Comparison of ENCODE assay signal across 8 cellular contexts in the genomic region with DNA sequence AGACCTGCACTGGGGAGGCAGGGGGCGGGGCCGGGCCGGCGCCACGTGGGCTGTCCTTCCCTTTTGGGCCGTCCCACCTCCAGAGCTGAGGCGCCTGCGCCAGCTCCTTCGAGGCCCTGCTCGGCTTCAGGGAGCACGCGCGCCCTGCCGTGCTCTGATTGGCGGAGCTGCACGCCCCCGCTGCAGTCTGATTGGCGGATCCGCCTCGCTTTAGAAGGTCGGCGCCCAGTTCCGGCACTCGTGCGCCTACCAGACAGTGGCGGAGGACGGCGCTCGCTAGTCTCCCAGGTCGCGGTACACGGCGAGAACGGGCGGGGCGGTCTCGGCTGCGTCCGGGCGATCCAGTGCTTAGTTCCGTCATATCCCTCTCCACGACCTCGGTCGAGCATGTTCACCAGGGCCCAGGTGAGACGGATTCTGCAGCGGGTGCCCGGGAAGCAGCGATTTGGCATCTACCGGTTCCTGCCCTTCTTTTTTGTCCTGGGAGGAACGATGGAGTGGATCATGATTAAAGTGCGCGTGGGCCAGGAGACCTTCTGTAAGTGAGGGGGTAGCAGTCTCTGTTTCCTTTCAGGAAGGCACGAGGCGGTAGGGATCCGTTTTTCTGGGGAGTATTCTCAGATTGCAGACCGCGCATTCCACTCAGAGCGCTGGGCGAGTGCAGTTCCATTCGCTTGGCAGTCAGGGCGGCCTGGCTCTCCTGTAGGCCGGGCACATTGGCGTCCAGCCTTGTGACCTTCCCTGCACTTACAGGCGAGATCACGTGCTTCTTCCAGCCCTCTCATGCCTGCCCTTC. TPM values are rescaled to one million over a fixed set of nuclear protein-coding genes. Genes with fewer than 3 reads are reported as not detected.
DNase-seq lines count a peak whose midpoint lies in the region; ATAC-seq and TF ChIP-seq lines count a peak whose summit lies in the region.

A gene with protein sequence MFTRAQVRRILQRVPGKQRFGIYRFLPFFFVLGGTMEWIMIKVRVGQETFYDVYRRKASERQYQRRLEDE (plus strand): TSS at position 237 of the 796 bp plus-strand sequence. CDS start 151 bp downstream, at position 388.

- ATAC-seq in GM19023 (IDR thresholded peaks at IDR 0.05; ENCODE audit: unreplicated experiment) = peak; percentile 83
- ATAC-seq in HG03196 (IDR thresholded peaks at IDR 0.05; ENCODE audit: unreplicated experiment) = peak; percentile 80
- peak; percentile 87 for ATAC-seq in activated B cell treated with CpG ODN at 0.5 μM for 24 hours (ENCODE audit: low read depth)

- DNase-seq in AG09319 (ENCODE audit: extremely low read depth, low read depth) = peak; percentile 94
- DNase-seq in NCI-H226 = peak; percentile 89
- DNase-seq in activated B cell treated with CpG ODN at 0.5 μM for 24 hours = peak; percentile 92
- DNase-seq in cardiac fibroblast (ENCODE audit: low read depth in 2 of 2) = peak; percentile 99
- DNase-seq in iPS-NIHi7 (ENCODE audit: extremely low spot score) = peak; percentile 99
- DNase-seq in smooth muscle cell (lab: John Stamatoyannopoulos, UW; ENCODE audit: unreplicated experiment) = peak; percentile 84

- H3K27me3 ChIP-seq in smooth muscle cell (ENCODE audit: low read depth) = no peaks in the 10 kb centered on the region

- peak within 1 kb of the TSS; percentile 96 for H3K4me2 ChIP-seq in smooth muscle cell

- peaks cover 42% of the 10 kb centered on the region for H3K4me1 Mint-ChIP-seq in activated B cell treated with CpG ODN at 0.5 μM for 24 hours

- CTCF ChIA-PET in activated B cell treated with CpG ODN at 0.5 μM for 24 hours (lab: Charles Lee) = interaction anchor here (0.8 to 1.2 kb wide), 2 partner anchors 8 to 124 kb away, joined by 3 to 4 read pairs; no protein-coding TSS in a partner anchor

- peak within 1 kb of the TSS; percentile 58 to 71 for H3K4me3 ChIP-seq in cardiac fibroblast (replicated peaks in 1 of 2; ENCODE audit: low read depth in 2 of 2, low read length in 2 of 2)
- H3K4me3 ChIP-seq in smooth muscle cell = peak within 1 kb of the TSS; percentile 71

- TF ChIP-seq CTCF in AG09319 (IDR thresholded peaks at IDR 0.05; ENCODE audit: low read depth, low read length) (no peak; the same call in 1 of the 2 replicates), activated B cell treated with CpG ODN at 0.5 μM for 24 hours (IDR thresholded peaks at IDR 0.05) (no peak), cardiac fibroblast (IDR thresholded peaks at IDR 0.05; ENCODE audit: low read depth, low read length) (no peak), smooth muscle cell (IDR thresholded peaks at IDR 0.05; ENCODE audit: borderline replicate concordance, insufficient read depth, poor library complexity, severe bottlenecking) (no peak)

- no peaks in the 10 kb centered on the region for H3K36me3 ChIP-seq in smooth muscle cell (ENCODE audit: low read depth)

- no peaks in the 10 kb centered on the region for H3K27me3 Mint-ChIP-seq in activated B cell treated with CpG ODN at 0.5 μM for 24 hours

- peaks cover 51% of the 10 kb centered on the region for H4K20me1 ChIP-seq in smooth muscle cell (ENCODE audit: low read depth)

- peaks cover 37% of the 10 kb centered on the region for H3K4me1 ChIP-seq in smooth muscle cell (ENCODE audit: low read depth)

- H2AFZ ChIP-seq in smooth muscle cell (ENCODE audit: low read depth) = no peak within 1 kb of the TSS

- peaks cover 62% of the 10 kb centered on the region for H3K79me2 ChIP-seq in smooth muscle cell (ENCODE audit: low read depth)

- H3K4me3 Mint-ChIP-seq in activated B cell treated with CpG ODN at 0.5 μM for 24 hours = peak within 1 kb of the TSS; percentile 98

- no peaks in the 10 kb centered on the region for H3K9me3 Mint-ChIP-seq in activated B cell treated with CpG ODN at 0.5 μM for 24 hours

- H3K27ac Mint-ChIP-seq in activated B cell treated with CpG ODN at 0.5 μM for 24 hours = peak within 1 kb of the TSS; percentile 96

- POLR2A ChIA-PET in activated B cell treated with CpG ODN at 0.5 μM for 24 hours (lab: Charles Lee) = interaction anchor here (0.5 to 1.3 kb wide), 12 partner anchors 9 to 1152 kb away, joined by 3 to 5 read pairs (median 3); partner anchors contain the start of genes GLYCTK, GNL3, MANF and PBRM1

- intact Hi-C loops in activated B cell treated with CpG ODN at 0.5 μM for 24 hours (cut with micrococcal nuclease) = loop anchor here (1.0 to 10.0 kb wide), 11 partner anchors 64 to 1149 kb away; partner anchors contain the start of genes ACY1, DUSP7, GNL3 and ITIH1

- no peaks in the 10 kb centered on the region for H3F3A ChIP-seq in smooth muscle cell (ENCODE audit: low read depth)

- under 1% methylated on average over 63 of the region's 65 CpGs for WGBS in smooth muscle cell (ENCODE audit: low lambda C conversion rate)

- no peaks in the 10 kb centered on the region for H3K9me3 ChIP-seq in smooth muscle cell (replicated peaks; ENCODE audit: low read depth)

- H3K36me3 Mint-ChIP-seq in activated B cell treated with CpG ODN at 0.5 μM for 24 hours (ENCODE audit: low read depth) = peaks cover 29% of the 10 kb centered on the region

- H3K27ac ChIP-seq in smooth muscle cell (ENCODE audit: low read depth) = peak within 1 kb of the TSS; percentile 84

- peak within 1 kb of the TSS; percentile 83 for H3K9ac ChIP-seq in smooth muscle cell (ENCODE audit: low read depth)

RNA-seq across cellular contexts. Expression of the gene that starts here (rescaled TPM):
- total RNA-seq in activated B cell treated with CpG ODN at 0.5 μM for 24 hours = 11.7 and 13.6 TPM in 2 replicates
- 0.76 and 0.90 TPM in 2 replicates for total RNA-seq in smooth muscle cell
- 33.0 and 40.3 TPM in 2 replicates for polyA plus RNA-seq in smooth muscle cell

Comparison
In these comparisons a context has a peak if more than half of its experiments do, and no peak if none do; other contexts are left out.
1. Peak in every context shown above with its lines: DNase-seq, ATAC-seq, H3K4me3 ChIP-seq and H3K27ac ChIP-seq.